23 cellular contexts compared by ENCODE assay signal in genomic region chr6:21505574-21505990, GRCh38.
DNase-seq lines count a peak whose midpoint lies in the region; ATAC-seq, FAIRE-seq and TF ChIP-seq lines count a peak whose summit lies in the region.
"Had no signal": no experiment of that assay in that cellular context is flagged by ENCODE, and none has a peak within 500 bp of the region (broad histone marks: within the 10 kb centered on the region; RNA-seq: fewer than 3 reads in every experiment).

No MANE protein-coding gene starts in this region.

- peaks cover 2% of the 10 kb centered on the region for H3K4me1 Mint-ChIP-seq in MCF 10A (ENCODE audit: insufficient read depth, unreplicated experiment)
- H3K4me1 Mint-ChIP-seq: B cell had no signal

- H3K4me2 ChIP-seq in keratinocyte (ENCODE audit: control insufficient read depth, extremely low read depth, insufficient read depth, low read depth, low read length) = peak overlapping the region; percentile 65

- H3K27ac ChIP-seq in breast epithelium = peak overlapping the region; percentile 41 to 81
- H3K27ac ChIP-seq in keratinocyte (ENCODE audit: control insufficient read depth, insufficient read depth, low read length) = peak overlapping the region; percentile 44
- no peak overlapping the region for H3K27ac ChIP-seq in stomach
- H3K27ac ChIP-seq: 22Rv1, C4-2B, SK-N-MC had no signal

- no peak overlapping the region for H3K4me3 Mint-ChIP-seq in MCF 10A (ENCODE audit: unreplicated experiment)
- H3K4me3 Mint-ChIP-seq: B cell had no signal

- H2AFZ ChIP-seq in keratinocyte (ENCODE audit: control insufficient read depth, low read length) = peak overlapping the region; percentile 54

- H3K9me3 ChIP-seq in breast epithelium (no peaks in the 10 kb centered on the region), keratinocyte (ENCODE audit: control insufficient read depth, low read depth, low read length) (no peaks in the 10 kb centered on the region), stomach (no peaks in the 10 kb centered on the region)

- H3K9me3 Mint-ChIP-seq in MCF 10A (ENCODE audit: unreplicated experiment) = no peaks in the 10 kb centered on the region

- TF ChIP-seq POLR2A in breast epithelium (IDR thresholded peaks at IDR 0.05) (no peak), stomach (IDR thresholded peaks at IDR 0.05) (no peak)

- dilution Hi-C loops in keratinocyte (cut with MboI; ENCODE audit: extremely low pct_ligation_motif_present, low sequenced_read_pairs) = no loop called here

- no peak overlapping the region for H3K9ac ChIP-seq in keratinocyte (ENCODE audit: control insufficient read depth, extremely low read depth, insufficient read depth, low read length)

- H3K36me3 Mint-ChIP-seq in MCF 10A (ENCODE audit: insufficient read depth, unreplicated experiment) = no peaks in the 10 kb centered on the region

- POLR2A ChIA-PET in MCF 10A (lab: Yijun Ruan, JAX) = no interaction called here

- H3K27ac Mint-ChIP-seq in MCF 10A (ENCODE audit: low read depth, unreplicated experiment) = no peak overlapping the region
- H3K27ac Mint-ChIP-seq: B cell had no signal

- H4K20me1 ChIP-seq in keratinocyte (ENCODE audit: control insufficient read depth, extremely low read depth, insufficient read depth, low read length) = no peaks in the 10 kb centered on the region

- DNase-seq in breast epithelium (ENCODE audit: low spot score in 2 of 2) = no peak
- DNase-seq in MCF 10A (ENCODE audit: unreplicated experiment) = no peak
- peak; percentile 72 for DNase-seq in bronchial epithelial cell (ENCODE audit: low read depth)
- DNase-seq in keratinocyte (ENCODE audit: low read depth, low spot score) = peak; percentile 44
- no peak for DNase-seq in NCI-H345 (lab: John Stamatoyannopoulos, UW)
- no peak for DNase-seq in stomach
- DNase-seq: Calu3, DMS79 treated with DMSO at 0.1 percent for 48 hours, GF-D8, KG1, MM.1S, NCI-H2029, NCI-H526 treated with DMSO at 0.1 percent for 48 hours, SIG-M5 had no signal

- intact Hi-C loops in breast epithelium (cut with DNase I; ENCODE audit: low total_unique reads) = no loop called here
- intact Hi-C loops in MCF 10A (cut with micrococcal nuclease) = no loop called here
- intact Hi-C loops in stomach (cut with DNase I; ENCODE audit: low total_unique reads) = no loop called here

- H3K36me3 ChIP-seq in breast epithelium (no peaks in the 10 kb centered on the region), bronchial epithelial cell (ENCODE audit: control insufficient read depth, insufficient read depth, low read length) (no peaks in the 10 kb centered on the region), keratinocyte (ENCODE audit: control insufficient read depth in 2 of 2, extremely low read depth in 1 of 2, insufficient read depth in 2 of 2, low read length in 2 of 2) (no peaks in the 10 kb centered on the region), stomach (no peaks in the 10 kb centered on the region)

- H3K9me1 ChIP-seq in keratinocyte (ENCODE audit: control insufficient read depth, extremely low read depth, insufficient read depth, low read length) = no peaks in the 10 kb centered on the region

- no peaks in the 10 kb centered on the region for H3K27me3 Mint-ChIP-seq in MCF 10A (ENCODE audit: insufficient read depth, unreplicated experiment)
- H3K27me3 Mint-ChIP-seq: B cell had no signal

- ATAC-seq in GM18502 (IDR thresholded peaks at IDR 0.05; ENCODE audit: poor library complexity, unreplicated experiment) = no peak

- no peak for TF ChIP-seq EP300 in stomach (IDR thresholded peaks at IDR 0.05)

- H3K79me2 ChIP-seq in keratinocyte (ENCODE audit: control insufficient read depth, insufficient read depth, low read length) = no peaks in the 10 kb centered on the region

- H3K27me3 ChIP-seq in breast epithelium (no peaks in the 10 kb centered on the region), bronchial epithelial cell (ENCODE audit: control insufficient read depth, insufficient read depth, low read length) (no peaks in the 10 kb centered on the region), keratinocyte (ENCODE audit: control insufficient read depth, extremely low read depth, insufficient read depth, low read length) (no peaks in the 10 kb centered on the region), stomach (no peaks in the 10 kb centered on the region)

- no peak for FAIRE-seq in bronchial epithelial cell (lab: Jason Lieb, UNC)
- FAIRE-seq in keratinocyte (lab: Jason Lieb, UNC) = peak; percentile 94
- FAIRE-seq: GM12891, GM19239, H54, HTR-8/SVneo had no signal

- H3K4me3 ChIP-seq in breast epithelium (no peak overlapping the region), bronchial epithelial cell (ENCODE audit: low read depth, low read length) (no peak overlapping the region), keratinocyte (ENCODE audit: control insufficient read depth in 2 of 3, extremely low read depth in 1 of 3, insufficient read depth in 2 of 3, low read depth in 1 of 3, low read length in 3 of 3) (no peak overlapping the region), stomach (no peak overlapping the region)
- H3K4me3 ChIP-seq: SK-N-MC had no signal

- H3K4me1 ChIP-seq in breast epithelium = peaks cover 0 to 6% of the 10 kb centered on the region in 2 donors
- H3K4me1 ChIP-seq in keratinocyte (ENCODE audit: control insufficient read depth, extremely low read depth, insufficient read depth, low read length) = peaks cover 23% of the 10 kb centered on the region
- H3K4me1 ChIP-seq in stomach = peaks cover 0 to 4% (median 1%) of the 10 kb centered on the region in 4 donors

- BruUV-seq in MCF 10A (replicated peaks; lab: Mats Ljungman, UMichigan) = no TSS peak

- TF ChIP-seq CTCF in breast epithelium (IDR thresholded peaks at IDR 0.05) = no peak
- no peak for TF ChIP-seq CTCF in MCF 10A (IDR thresholded peaks at IDR 0.05; ENCODE audit: unreplicated experiment)
- no peak for TF ChIP-seq CTCF in bronchial epithelial cell (IDR thresholded peaks at IDR 0.05; ENCODE audit: insufficient read depth, low read length, severe bottlenecking)
- no peak for TF ChIP-seq CTCF in keratinocyte (optimal IDR thresholded peaks at IDR 0.05 in 1 of 3, IDR thresholded peaks at IDR 0.05 in 1 of 3, conservative IDR thresholded peaks at IDR 0.05 in 1 of 3; ENCODE audit: extremely low read depth in 1 of 3, insufficient read depth in 2 of 3, low read length in 3 of 3)
- TF ChIP-seq CTCF in stomach (IDR thresholded peaks at IDR 0.05) = no peak

- CTCF ChIA-PET in MCF 10A (lab: Yijun Ruan, JAX) = no interaction called here

- WGBS in stomach, 5 donors = 88 to 99% (median 95%) methylated on average over 5 of the region's 5 CpGs

Comparison
In these comparisons a context has a peak if more than half of its experiments do, and no peak if none do; other contexts are left out.
1. DNase-seq: peak in bronchial epithelial cell (single experiment) and keratinocyte (single experiment); none in breast epithelium (0 of 2), MCF 10A (single experiment), NCI-H345 (single experiment) and stomach (single experiment).
2. H3K27ac ChIP-seq: peak in breast epithelium (2 of 2) and keratinocyte (single experiment); none in stomach (0 of 5).